17 cellular contexts compared by ENCODE assay signal in the genomic region with DNA sequence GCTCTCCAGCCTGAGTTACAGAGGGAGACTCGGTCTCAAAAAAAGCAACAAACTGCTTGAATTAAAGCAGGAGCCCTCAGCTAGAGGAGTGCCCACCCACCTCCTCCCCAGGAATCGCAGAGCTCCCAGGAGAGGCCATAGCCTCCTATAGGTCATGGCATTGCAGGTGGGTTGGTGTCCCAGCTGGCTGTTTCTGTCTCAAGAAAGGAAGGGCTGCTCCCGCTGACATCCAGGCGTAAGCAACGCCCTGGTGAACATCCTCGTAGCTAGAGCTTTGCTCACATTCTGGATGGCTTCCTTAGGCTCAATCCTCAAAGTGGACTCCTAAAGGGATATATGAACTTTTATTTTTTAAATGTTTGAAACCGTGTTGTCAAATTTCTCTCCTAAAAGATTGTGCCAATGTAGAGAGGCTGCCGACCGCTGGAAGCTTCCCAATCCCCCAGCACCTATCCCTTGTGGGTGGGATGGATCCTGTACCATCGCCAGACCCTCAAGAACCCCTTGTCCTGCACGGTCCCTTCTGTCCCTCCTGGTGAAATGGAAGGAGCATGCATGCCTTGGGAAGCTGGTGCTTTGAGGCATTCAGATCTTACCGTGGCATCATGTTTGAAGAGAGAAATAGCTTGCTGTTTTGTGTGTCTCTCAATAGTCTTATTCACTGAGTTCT. TPM values are rescaled to one million over a fixed set of nuclear protein-coding genes. Genes with fewer than 3 reads are reported as not detected.
DNase-seq lines count a peak whose midpoint lies in the region; ATAC-seq and TF ChIP-seq lines count a peak whose summit lies in the region.
"Had no signal": no experiment of that assay in that cellular context is flagged by ENCODE, and none has a peak within 500 bp of the region (broad histone marks: within the 10 kb centered on the region; RNA-seq: fewer than 3 reads in every experiment).

No MANE protein-coding gene starts in this region.

- H3K9me3 ChIP-seq in CD8-positive, alpha-beta memory T cell (ENCODE audit: low read length), result no peaks in the 10 kb centered on the region
- H3K9me3 ChIP-seq in ascending aorta, result no peaks in the 10 kb centered on the region
- H3K9me3 ChIP-seq: breast epithelium, left lung, ovary, transverse colon had no signal

- H3K27me3 ChIP-seq in CD8-positive, alpha-beta memory T cell (ENCODE audit: insufficient read depth, low read length, poor library complexity, severe bottlenecking), result no peaks in the 10 kb centered on the region
- no peaks in the 10 kb centered on the region for H3K27me3 ChIP-seq in ascending aorta
- H3K27me3 ChIP-seq: breast epithelium, left lung, ovary, transverse colon had no signal

- peaks cover 79% of the 10 kb centered on the region for H3K4me1 ChIP-seq in CD8-positive, alpha-beta memory T cell (ENCODE audit: insufficient read depth, low read length)
- peaks cover 0 to 12% of the 10 kb centered on the region in 2 donors for H3K4me1 ChIP-seq in ascending aorta

- H3K27ac ChIP-seq in CD8-positive, alpha-beta memory T cell (ENCODE audit: low read depth, low read length), result peak overlapping the region; percentile 13
- H3K27ac ChIP-seq in ascending aorta, result no peak overlapping the region
- H3K27ac ChIP-seq: breast epithelium, KMS-11, ovary, transverse colon had no signal

- CTCF ChIA-PET in CD8-positive, alpha-beta memory T cell (lab: Charles Lee), result interaction anchor here (1.0 to 3.2 kb wide), 7 partner anchors 10 to 37 kb away, joined by 3 to 19 read pairs (median 5); no protein-coding TSS in a partner anchor

- intact Hi-C loops in activated T-helper 2 cell treated with anti-CD3 and anti-CD28 coated beads, Interferon-gamma antibody, Interleukin-2, Interleukin-4, amounts not matched to agents 10 μg/mL and 5 μg/mL and 100 μg/mL, durations not matched to agents 14 hours and 24 hours and 36 hours (cut with micrococcal nuclease), result no loop called here
- intact Hi-C loops in ascending aorta (cut with DNase I), result no loop called here

- H3K27me3 Mint-ChIP-seq in T-helper 2 cell treated with Interferon-gamma antibody and Interleukin-4, amounts not matched to agents 5 μg/mL and 100 μg/mL, for 36 hours (ENCODE audit: low read depth), result no peaks in the 10 kb centered on the region
- H3K27me3 Mint-ChIP-seq in CD8-positive, alpha-beta memory T cell, result no peaks in the 10 kb centered on the region
- H3K27me3 Mint-ChIP-seq in activated T-helper 2 cell treated with anti-CD3 and anti-CD28 coated beads, Interferon-gamma antibody, Interleukin-2, Interleukin-4, amounts not matched to agents 10 μg/mL and 5 μg/mL and 100 μg/mL, durations not matched to agents 14 hours and 24 hours and 36 hours (ENCODE audit: low read depth), result no peaks in the 10 kb centered on the region
- H3K27me3 Mint-ChIP-seq in natural killer cell treated with Interleukin-12 subunit alpha and Interleukin-12 subunit beta and Interleukin-15 and Interleukin-18, amount 100 ng/mL, for 72 hours, result no peaks in the 10 kb centered on the region

- H3K4me3 Mint-ChIP-seq in T-helper 2 cell treated with Interferon-gamma antibody and Interleukin-4, amounts not matched to agents 5 μg/mL and 100 μg/mL, for 36 hours, result peak overlapping the region; percentile 47
- H3K4me3 Mint-ChIP-seq in CD8-positive, alpha-beta memory T cell, result peak overlapping the region; percentile 80 to 99 (median 88)
- H3K4me3 Mint-ChIP-seq in activated T-helper 2 cell treated with anti-CD3 and anti-CD28 coated beads, Interferon-gamma antibody, Interleukin-2, Interleukin-4, amounts not matched to agents 10 μg/mL and 5 μg/mL and 100 μg/mL, durations not matched to agents 14 hours and 24 hours and 36 hours (ENCODE audit: low read depth), result peak overlapping the region; percentile 5
- H3K4me3 Mint-ChIP-seq in natural killer cell treated with Interleukin-12 subunit alpha and Interleukin-12 subunit beta and Interleukin-15 and Interleukin-18, amount 100 ng/mL, for 72 hours, result peak overlapping the region; percentile 87

- H3K9me3 Mint-ChIP-seq in T-helper 2 cell treated with Interferon-gamma antibody and Interleukin-4, amounts not matched to agents 5 μg/mL and 100 μg/mL, for 36 hours, result no peaks in the 10 kb centered on the region
- no peaks in the 10 kb centered on the region for H3K9me3 Mint-ChIP-seq in CD8-positive, alpha-beta memory T cell
- H3K9me3 Mint-ChIP-seq in activated T-helper 2 cell treated with anti-CD3 and anti-CD28 coated beads, Interferon-gamma antibody, Interleukin-2, Interleukin-4, amounts not matched to agents 10 μg/mL and 5 μg/mL and 100 μg/mL, durations not matched to agents 14 hours and 24 hours and 36 hours, result no peaks in the 10 kb centered on the region
- no peaks in the 10 kb centered on the region for H3K9me3 Mint-ChIP-seq in natural killer cell treated with Interleukin-12 subunit alpha and Interleukin-12 subunit beta and Interleukin-15 and Interleukin-18, amount 100 ng/mL, for 72 hours

- peak overlapping the region; percentile 47 for H3K27ac Mint-ChIP-seq in T-helper 2 cell treated with Interferon-gamma antibody and Interleukin-4, amounts not matched to agents 5 μg/mL and 100 μg/mL, for 36 hours
- peak overlapping the region; percentile 92 to 99 (median 94) for H3K27ac Mint-ChIP-seq in CD8-positive, alpha-beta memory T cell
- peak overlapping the region; percentile 81 for H3K27ac Mint-ChIP-seq in activated T-helper 2 cell treated with anti-CD3 and anti-CD28 coated beads, Interferon-gamma antibody, Interleukin-2, Interleukin-4, amounts not matched to agents 10 μg/mL and 5 μg/mL and 100 μg/mL, durations not matched to agents 14 hours and 24 hours and 36 hours
- H3K27ac Mint-ChIP-seq in natural killer cell treated with Interleukin-12 subunit alpha and Interleukin-12 subunit beta and Interleukin-15 and Interleukin-18, amount 100 ng/mL, for 72 hours, result peak overlapping the region; percentile 99

- peaks cover 75% of the 10 kb centered on the region for H3K4me1 Mint-ChIP-seq in T-helper 2 cell treated with Interferon-gamma antibody and Interleukin-4, amounts not matched to agents 5 μg/mL and 100 μg/mL, for 36 hours (ENCODE audit: low read depth)
- H3K4me1 Mint-ChIP-seq in CD8-positive, alpha-beta memory T cell, result peaks cover 89 to 92% (median 91%) of the 10 kb centered on the region in 3 donors
- H3K4me1 Mint-ChIP-seq in activated T-helper 2 cell treated with anti-CD3 and anti-CD28 coated beads, Interferon-gamma antibody, Interleukin-2, Interleukin-4, amounts not matched to agents 10 μg/mL and 5 μg/mL and 100 μg/mL, durations not matched to agents 14 hours and 24 hours and 36 hours (ENCODE audit: low read depth), result peaks cover 71% of the 10 kb centered on the region
- peaks cover 66 to 80% of the 10 kb centered on the region in 2 donors for H3K4me1 Mint-ChIP-seq in natural killer cell treated with Interleukin-12 subunit alpha and Interleukin-12 subunit beta and Interleukin-15 and Interleukin-18, amount 100 ng/mL, for 72 hours (ENCODE audit: low read depth in 2 of 2)

- H3K36me3 ChIP-seq in CD8-positive, alpha-beta memory T cell (ENCODE audit: insufficient read depth, low read length), result peaks cover 15% of the 10 kb centered on the region
- H3K36me3 ChIP-seq in ascending aorta, result no peaks in the 10 kb centered on the region
- H3K36me3 ChIP-seq: breast epithelium, ovary, transverse colon had no signal

- no peak for ATAC-seq in natural killer cell treated with Interleukin-12 subunit alpha and Interleukin-12 subunit beta and Interleukin-15 and Interleukin-18, amount 100 ng/mL, for 72 hours
- ATAC-seq: esophagus mucosa, left lung had no signal

- H3K36me3 Mint-ChIP-seq in T-helper 2 cell treated with Interferon-gamma antibody and Interleukin-4, amounts not matched to agents 5 μg/mL and 100 μg/mL, for 36 hours (ENCODE audit: low read depth), result peaks cover 73% of the 10 kb centered on the region
- peaks cover 15 to 67% (median 15%) of the 10 kb centered on the region in 3 donors for H3K36me3 Mint-ChIP-seq in CD8-positive, alpha-beta memory T cell
- peaks cover 79% of the 10 kb centered on the region for H3K36me3 Mint-ChIP-seq in activated T-helper 2 cell treated with anti-CD3 and anti-CD28 coated beads, Interferon-gamma antibody, Interleukin-2, Interleukin-4, amounts not matched to agents 10 μg/mL and 5 μg/mL and 100 μg/mL, durations not matched to agents 14 hours and 24 hours and 36 hours (ENCODE audit: low read depth)
- peaks cover 23% of the 10 kb centered on the region for H3K36me3 Mint-ChIP-seq in natural killer cell treated with Interleukin-12 subunit alpha and Interleukin-12 subunit beta and Interleukin-15 and Interleukin-18, amount 100 ng/mL, for 72 hours

- POLR2A ChIA-PET in CD8-positive, alpha-beta memory T cell (lab: Charles Lee), result interaction anchor here (0.9 to 2.6 kb wide), 9 partner anchors 9 to 97 kb away, joined by 3 to 10 read pairs (median 7); a partner anchor contains a TSS

- peak overlapping the region; percentile 49 for H3K4me3 ChIP-seq in CD8-positive, alpha-beta memory T cell (ENCODE audit: low read length)
- H3K4me3 ChIP-seq in ascending aorta, result no peak overlapping the region
- H3K4me3 ChIP-seq: breast epithelium, left lung, ovary, transverse colon had no signal

- no peak for TF ChIP-seq CTCF in ascending aorta (IDR thresholded peaks at IDR 0.05)

- DNase-seq in T-helper 2 cell treated with Interferon-gamma antibody and Interleukin-4, amounts not matched to agents 5 μg/mL and 100 μg/mL, for 36 hours (ENCODE audit: low spot score), result no peak
- DNase-seq in T-helper 2 cell (no peak), NCI-H2081 (lab: John Stamatoyannopoulos, UW) (no peak), ascending aorta (ENCODE audit: low spot score in 2 of 2) (no peak), GM19238 (ENCODE audit: insufficient read length, low spot score) (no peak)
- DNase-seq in CD8-positive, alpha-beta memory T cell, result no peak
- DNase-seq in activated T-helper 2 cell treated with anti-CD3 and anti-CD28 coated beads, Interferon-gamma antibody, Interleukin-2, Interleukin-4, amounts not matched to agents 10 μg/mL and 5 μg/mL and 100 μg/mL, durations not matched to agents 14 hours and 24 hours and 36 hours (ENCODE audit: low spot score), result no peak
- peak; percentile 32 for DNase-seq in natural killer cell treated with Interleukin-12 subunit alpha and Interleukin-12 subunit beta and Interleukin-15 and Interleukin-18, amount 100 ng/mL, for 72 hours (ENCODE audit: low spot score)
- DNase-seq: 8988T, H7, left lung, NCI-H1105, ovary, transverse colon had no signal

RNA-seq across cellular contexts. Expression of a gene that starts 5.9 kb away (rescaled TPM):
- 100 to 1,000 TPM; 173 to 178 TPM for total RNA-seq in CD8-positive, alpha-beta memory T cell
- 165 TPM for polyA plus RNA-seq in CD8-positive, alpha-beta memory T cell
- total RNA-seq in activated T-helper 2 cell treated with anti-CD3 and anti-CD28 coated beads, Interferon-gamma antibody, Interleukin-2, Interleukin-4, amounts not matched to agents 10 μg/mL and 5 μg/mL and 100 μg/mL, durations not matched to agents 14 hours and 24 hours and 36 hours, result 166 and 169 TPM in 2 replicates
- 100 to 1,000 TPM; 190 to 316 TPM for total RNA-seq in natural killer cell treated with Interleukin-12 subunit alpha and Interleukin-12 subunit beta and Interleukin-15 and Interleukin-18, amount 100 ng/mL, for 72 hours
- 46.7 TPM for total RNA-seq in ascending aorta

RNA-seq across cellular contexts. Expression of a gene that starts 33.5 kb away (rescaled TPM):
- not detected for total RNA-seq in CD8-positive, alpha-beta memory T cell
- polyA plus RNA-seq in CD8-positive, alpha-beta memory T cell, result not detected
- total RNA-seq in activated T-helper 2 cell treated with anti-CD3 and anti-CD28 coated beads, Interferon-gamma antibody, Interleukin-2, Interleukin-4, amounts not matched to agents 10 μg/mL and 5 μg/mL and 100 μg/mL, durations not matched to agents 14 hours and 24 hours and 36 hours, result not detected in 2 replicates
- not detected for total RNA-seq in natural killer cell treated with Interleukin-12 subunit alpha and Interleukin-12 subunit beta and Interleukin-15 and Interleukin-18, amount 100 ng/mL, for 72 hours
- total RNA-seq in ascending aorta, result not detected
- total RNA-seq: esophagus mucosa, H7 had no signal

Comparison
In these comparisons a context has a peak if more than half of its experiments do, and no peak if none do; other contexts are left out.
1. H3K27ac Mint-ChIP-seq: peak in every context shown above with its lines; median percentile 99 in natural killer cell treated with Interleukin-12 subunit alpha and Interleukin-12 subunit beta and Interleukin-15 and Interleukin-18, amount 100 ng/mL, for 72 hours; 94 in CD8-positive, alpha-beta memory T cell; 81 in activated T-helper 2 cell treated with anti-CD3 and anti-CD28 coated beads, Interferon-gamma antibody, Interleukin-2, Interleukin-4, amounts not matched to agents 10 μg/mL and 5 μg/mL and 100 μg/mL, durations not matched to agents 14 hours and 24 hours and 36 hours; 47 in T-helper 2 cell treated with Interferon-gamma antibody and Interleukin-4, amounts not matched to agents 5 μg/mL and 100 μg/mL, for 36 hours.
2. H3K4me3 Mint-ChIP-seq: peak in every context shown above with its lines; median percentile 88 in CD8-positive, alpha-beta memory T cell; 87 in natural killer cell treated with Interleukin-12 subunit alpha and Interleukin-12 subunit beta and Interleukin-15 and Interleukin-18, amount 100 ng/mL, for 72 hours; 47 in T-helper 2 cell treated with Interferon-gamma antibody and Interleukin-4, amounts not matched to agents 5 μg/mL and 100 μg/mL, for 36 hours; 5 in activated T-helper 2 cell treated with anti-CD3 and anti-CD28 coated beads, Interferon-gamma antibody, Interleukin-2, Interleukin-4, amounts not matched to agents 10 μg/mL and 5 μg/mL and 100 μg/mL, durations not matched to agents 14 hours and 24 hours and 36 hours.